ENCODE assay signal across 8 cellular contexts in genomic region chr1:42925132-42925769, GRCh38. TPM values are rescaled to one million over a fixed set of nuclear protein-coding genes. Genes with fewer than 3 reads are reported as not detected.
A peak's percentile ranks its signal among the peaks of the same experiment; 100 is the strongest.
DNase-seq lines count a peak whose midpoint lies in the region; ATAC-seq, FAIRE-seq and TF ChIP-seq lines count a peak whose summit lies in the region.

No MANE protein-coding gene starts in this region.

- peaks cover 7% of the 10 kb centered on the region for H3K36me3 ChIP-seq in right atrium auricular region
- peaks cover 3 to 43% (median 25%) of the 10 kb centered on the region in 3 donors for H3K36me3 ChIP-seq in tibial nerve

- ATAC-seq in left ventricle myocardium superior (no peak), GM18861 (IDR thresholded peaks at IDR 0.05; ENCODE audit: unreplicated experiment) (no peak), HG03565 (IDR thresholded peaks at IDR 0.05; ENCODE audit: unreplicated experiment) (no peak)
- no peak for ATAC-seq in activated CD8-positive, alpha-beta T cell treated with anti-CD3 and anti-CD28 coated beads for 36 hours

- peak in 1 of 2 donors; percentile 41 for TF ChIP-seq EP300 in tibial nerve (IDR thresholded peaks at IDR 0.05)

- FAIRE-seq in HTR-8/SVneo (lab: Jason Lieb, UNC) = no peak

- no peaks in the 10 kb centered on the region for H3K27me3 Mint-ChIP-seq in activated CD8-positive, alpha-beta T cell treated with anti-CD3 and anti-CD28 coated beads for 36 hours
- peaks cover 14 to 23% (median 14%) of the 10 kb centered on the region in 3 donors for H3K27me3 Mint-ChIP-seq in immature natural killer cell (ENCODE audit: low read depth in 3 of 3)

- H3K4me3 Mint-ChIP-seq in activated CD8-positive, alpha-beta T cell treated with anti-CD3 and anti-CD28 coated beads for 36 hours = peak overlapping the region; percentile 89
- peak overlapping the region; percentile 83 to 96 (median 89) for H3K4me3 Mint-ChIP-seq in immature natural killer cell

- H3K9me3 ChIP-seq in right atrium auricular region (no peaks in the 10 kb centered on the region), tibial nerve (no peaks in the 10 kb centered on the region)

- WGBS in tibial nerve, 2 donors = 30 to 34% methylated on average over 3 of the region's 3 CpGs

- POLR2A ChIA-PET in activated CD8-positive, alpha-beta T cell treated with anti-CD3 and anti-CD28 coated beads for 36 hours (lab: Charles Lee) = interaction anchor here (0.5 to 2.5 kb wide), 19 partner anchors 9 to 1089 kb away, joined by 3 to 15 read pairs (median 4); partner anchors contain the start of genes C1orf50 and P3H1

- H3K27ac Mint-ChIP-seq in activated CD8-positive, alpha-beta T cell treated with anti-CD3 and anti-CD28 coated beads for 36 hours = peak overlapping the region; percentile 94
- peak overlapping the region; percentile 84 to 96 (median 94) for H3K27ac Mint-ChIP-seq in immature natural killer cell

- DNase-seq in right atrium auricular region (ENCODE audit: low spot score) = no peak
- DNase-seq in left ventricle myocardium superior = no peak
- DNase-seq in activated CD8-positive, alpha-beta T cell treated with anti-CD3 and anti-CD28 coated beads for 36 hours = peak; percentile 51
- no peak for DNase-seq in immature natural killer cell
- no peak for DNase-seq in tibial nerve (ENCODE audit: low spot score in 2 of 2)
- no peak for DNase-seq in HTR-8/SVneo (ENCODE audit: insufficient read length, low spot score)

- TF ChIP-seq CTCF in right atrium auricular region (IDR thresholded peaks at IDR 0.05) (no peak), tibial nerve (IDR thresholded peaks at IDR 0.05) (peak in 1 of 5 experiments; percentile 13)
- TF ChIP-seq CTCF in activated CD8-positive, alpha-beta T cell treated with anti-CD3 and anti-CD28 coated beads for 36 hours (IDR thresholded peaks at IDR 0.05) = peak; percentile 36

- TF ChIP-seq POLR2A in tibial nerve (IDR thresholded peaks at IDR 0.05) = no peak

- CTCF ChIA-PET in activated CD8-positive, alpha-beta T cell treated with anti-CD3 and anti-CD28 coated beads for 36 hours (lab: Charles Lee) = interaction anchor here (0.9 to 9.4 kb wide), 7 partner anchors 10 to 159 kb away, joined by 3 to 159 read pairs (median 5); partner anchors contain the start of genes C1orf50 and P3H1

- H3K27me3 ChIP-seq in right atrium auricular region (no peaks in the 10 kb centered on the region), tibial nerve (no peaks in the 10 kb centered on the region)

- intact Hi-C loops in left ventricle myocardium superior (cut with micrococcal nuclease) = no loop called here
- intact Hi-C loops in activated CD8-positive, alpha-beta T cell treated with anti-CD3 and anti-CD28 coated beads for 36 hours (cut with micrococcal nuclease) = no loop called here

- H3K4me3 ChIP-seq in right atrium auricular region (peak overlapping the region; percentile 72 to 78), tibial nerve (peak overlapping the region in 3 of 4 donors; percentile 77 to 80 (median 77))

- H3K27ac ChIP-seq in right atrium auricular region = peak overlapping the region; percentile 92 to 94
- H3K27ac ChIP-seq in tibial nerve = peak overlapping the region in 3 of 4 donors; percentile 91 to 97 (median 96)

- peaks cover 46% of the 10 kb centered on the region for H3K36me3 Mint-ChIP-seq in activated CD8-positive, alpha-beta T cell treated with anti-CD3 and anti-CD28 coated beads for 36 hours (ENCODE audit: low read depth)
- peaks cover 24 to 42% (median 27%) of the 10 kb centered on the region in 3 donors for H3K36me3 Mint-ChIP-seq in immature natural killer cell

- no peaks in the 10 kb centered on the region for H3K9me3 Mint-ChIP-seq in activated CD8-positive, alpha-beta T cell treated with anti-CD3 and anti-CD28 coated beads for 36 hours
- H3K9me3 Mint-ChIP-seq in immature natural killer cell = no peaks in the 10 kb centered on the region

- peaks cover 0 to 6% of the 10 kb centered on the region in 2 donors for H3K4me1 ChIP-seq in right atrium auricular region
- peaks cover 0 to 28% (median 2%) of the 10 kb centered on the region in 4 donors for H3K4me1 ChIP-seq in tibial nerve

- H3K4me1 Mint-ChIP-seq in activated CD8-positive, alpha-beta T cell treated with anti-CD3 and anti-CD28 coated beads for 36 hours (ENCODE audit: low read depth) = peaks cover 45% of the 10 kb centered on the region
- peaks cover 52 to 64% of the 10 kb centered on the region in 2 donors for H3K4me1 Mint-ChIP-seq in immature natural killer cell

RNA-seq across cellular contexts. Expression of gene SLC2A1, which starts 33.4 kb away (rescaled TPM):
- total RNA-seq in right atrium auricular region = 10 to 100 TPM; 25.0 to 51.5 TPM
- 38.5 TPM for total RNA-seq in left ventricle myocardium superior
- total RNA-seq in activated CD8-positive, alpha-beta T cell treated with anti-CD3 and anti-CD28 coated beads for 36 hours = 100 to 1,000 TPM; 158 to 162 TPM
- polyA plus RNA-seq in immature natural killer cell = 10 to 100 TPM; 39.1 to 55.0 (median 42.4) TPM
- total RNA-seq in tibial nerve = 1,000 to 10,000 TPM in 3 of 4 donors, 100 to 1,000 TPM in 1; 953 to 4,970 (median 3,437) TPM

Comparison
In these comparisons a context has a peak if more than half of its experiments do, and no peak if none do; other contexts are left out.
1. RNA of gene SLC2A1, which starts 33.4 kb away (total RNA-seq): 953 to 4,970 TPM in tibial nerve; 158 to 162 TPM in activated CD8-positive, alpha-beta T cell treated with anti-CD3 and anti-CD28 coated beads for 36 hours, 25.0 to 51.5 TPM in right atrium auricular region and 38.5 TPM in left ventricle myocardium superior (single experiment); every median in the first group is over 4 times any median in the second.